18 cellular contexts compared by ENCODE assay signal in the genomic region with DNA sequence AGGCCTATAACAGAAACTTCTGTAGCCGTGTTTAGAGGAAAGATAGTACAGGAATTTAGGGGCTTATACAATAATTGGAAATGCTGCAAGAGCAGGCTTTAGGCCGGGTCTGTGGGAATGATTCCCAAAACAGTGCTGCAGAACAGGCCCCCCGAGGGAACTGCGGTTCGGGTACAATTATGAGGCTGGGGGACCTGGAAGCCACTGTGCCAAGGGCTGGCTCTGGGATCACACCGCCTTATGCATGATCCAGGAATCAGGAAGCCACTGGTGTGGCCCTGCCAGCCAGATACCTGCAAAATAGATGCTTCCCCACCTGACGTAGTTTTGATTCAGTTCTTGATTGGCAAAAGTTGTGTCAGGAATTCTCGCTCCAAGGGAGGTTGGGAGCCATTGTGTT. TPM values are rescaled to one million over a fixed set of nuclear protein-coding genes. Genes with fewer than 3 reads are reported as not detected.
A peak's percentile ranks its signal among the peaks of the same experiment; 100 is the strongest.
DNase-seq lines count a peak whose midpoint lies in the region; ATAC-seq and TF ChIP-seq lines count a peak whose summit lies in the region.
"Had no signal": no experiment of that assay in that cellular context is flagged by ENCODE, and none has a peak within 500 bp of the region (broad histone marks: within the 10 kb centered on the region; RNA-seq: fewer than 3 reads in every experiment).

No MANE protein-coding gene starts in this region.

- H3K9me3 ChIP-seq in cardiac muscle cell (ENCODE audit: low read depth) (no peaks in the 10 kb centered on the region), left ventricle myocardium inferior (replicated peaks) (no peaks in the 10 kb centered on the region), right cardiac atrium (ENCODE audit: control insufficient read depth, low read length) (no peaks in the 10 kb centered on the region), trophoblast cell (ENCODE audit: insufficient read depth, low read depth, low read length) (peaks cover 3% of the 10 kb centered on the region), prostate gland (no peaks in the 10 kb centered on the region)
- H3K9me3 ChIP-seq: A549 had no signal

- H2BK12ac ChIP-seq in trophoblast cell (ENCODE audit: low read length): no peak overlapping the region

- no peak for ATAC-seq in Right ventricle myocardium superior (ENCODE audit: poor library complexity)
- ATAC-seq in right cardiac atrium: no peak
- ATAC-seq: A549, HepG2 had no signal

- H3K4me3 ChIP-seq in cardiac muscle cell: no peak overlapping the region
- no peak overlapping the region for H3K4me3 ChIP-seq in left ventricle myocardium inferior
- H3K4me3 ChIP-seq in right cardiac atrium (ENCODE audit: low read length): no peak overlapping the region
- H3K4me3 ChIP-seq in trophoblast cell (ENCODE audit: low read depth, low read length): no peak overlapping the region
- no peak overlapping the region for H3K4me3 ChIP-seq in prostate gland
- H3K4me3 ChIP-seq: A549, BLaER1 had no signal

- no peak overlapping the region for H4K8ac ChIP-seq in trophoblast cell (ENCODE audit: low read depth, low read length)

- no peak overlapping the region for H4K91ac ChIP-seq in trophoblast cell (ENCODE audit: low read depth, low read length)

- H2BK120ac ChIP-seq in trophoblast cell (ENCODE audit: insufficient read depth, low read length, poor library complexity): no peak overlapping the region

- H3K4me2 ChIP-seq in trophoblast cell (ENCODE audit: low read length): no peak overlapping the region
- H3K4me2 ChIP-seq: A549, BLaER1 had no signal

- H3K23ac ChIP-seq in trophoblast cell (ENCODE audit: low read length): peak overlapping the region; percentile 74

- no peak overlapping the region for H2AK5ac ChIP-seq in trophoblast cell (ENCODE audit: low read length)

- H2AFZ ChIP-seq in trophoblast cell (ENCODE audit: insufficient read depth, low read length, poor library complexity): no peak overlapping the region

- no peak overlapping the region for H3K18ac ChIP-seq in trophoblast cell (ENCODE audit: low read length)

- H3K4me1 ChIP-seq in cardiac muscle cell (ENCODE audit: low read depth) (peaks cover 28% of the 10 kb centered on the region), left ventricle myocardium inferior (peaks cover 70% of the 10 kb centered on the region), right cardiac atrium (ENCODE audit: control insufficient read depth, insufficient read depth, low read length) (peaks cover 8% of the 10 kb centered on the region), trophoblast cell (ENCODE audit: control insufficient read depth in 1 of 2, insufficient read depth in 2 of 2, low read length in 2 of 2) (no peaks in the 10 kb centered on the region), prostate gland (replicated peaks) (no peaks in the 10 kb centered on the region)
- H3K4me1 ChIP-seq: A549 had no signal

- WGBS in right cardiac atrium: 87% methylated on average over 8 of the region's 8 CpGs
- WGBS in trophoblast cell (ENCODE audit: extremely low coverage, insufficient coverage, insufficient read length): no CpG with 5 or more reads among the region's 8 CpGs
- WGBS in prostate gland: 95% methylated on average over 8 of the region's 8 CpGs

- no peak overlapping the region for H2BK5ac ChIP-seq in trophoblast cell (ENCODE audit: low read depth, low read length, poor library complexity)

- intact Hi-C loops in Right ventricle myocardium superior (cut with DNase I): no loop called here
- intact Hi-C loops in left ventricle myocardium inferior (cut with micrococcal nuclease): no loop called here
- intact Hi-C loops in right cardiac atrium (cut with DNase I): no loop called here
- intact Hi-C loops in prostate gland (cut with DNase I): no loop called here

- TF ChIP-seq CTCF in cardiac muscle cell (IDR thresholded peaks at IDR 0.05; ENCODE audit: low read depth, low read length) (no peak), left ventricle myocardium inferior (IDR thresholded peaks at IDR 0.05; ENCODE audit: borderline replicate concordance) (no peak), prostate gland (IDR thresholded peaks at IDR 0.05) (no peak)

- no peak overlapping the region for H3K4ac ChIP-seq in trophoblast cell (ENCODE audit: low read depth, low read length)

- DNase-seq in cardiac muscle cell (ENCODE audit: low read depth in 1 of 2, low spot score in 1 of 2): no peak
- no peak for DNase-seq in Right ventricle myocardium superior
- no peak for DNase-seq in left ventricle myocardium inferior
- DNase-seq in right cardiac atrium: no peak
- DNase-seq in trophoblast cell: no peak
- DNase-seq in NCI-H146 (lab: John Stamatoyannopoulos, UW): no peak
- DNase-seq in prostate gland (ENCODE audit: low spot score): no peak
- DNase-seq in activated CD4-positive, alpha-beta T cell treated with anti-CD3 and anti-CD28 coated beads for 48 hours: no peak
- DNase-seq: CD4-positive, alpha-beta memory T cell; DMS153; DMS79; GDM1; H9 had no signal

- H3K79me2 ChIP-seq in trophoblast cell (ENCODE audit: control insufficient read depth, insufficient read depth, low read length, poor library complexity): no peaks in the 10 kb centered on the region

- no peak overlapping the region for H3K14ac ChIP-seq in trophoblast cell (ENCODE audit: low read length)

- H3K9ac ChIP-seq in trophoblast cell (ENCODE audit: low read length): no peak overlapping the region
- H3K9ac ChIP-seq: BLaER1 had no signal

- no peak overlapping the region for H4K12ac ChIP-seq in trophoblast cell (ENCODE audit: low read depth, low read length)

- no peak for TF ChIP-seq POLR2A in prostate gland (IDR thresholded peaks at IDR 0.05)

- H3K36me3 ChIP-seq in cardiac muscle cell (no peaks in the 10 kb centered on the region), left ventricle myocardium inferior (no peaks in the 10 kb centered on the region), trophoblast cell (ENCODE audit: control insufficient read depth in 1 of 2, insufficient read depth in 2 of 2, low read length in 2 of 2) (peaks cover 0 to 2% of the 10 kb centered on the region in 2 experiments), prostate gland (no peaks in the 10 kb centered on the region)
- H3K36me3 ChIP-seq: BLaER1 had no signal

- H3K27me3 ChIP-seq in cardiac muscle cell: no peaks in the 10 kb centered on the region
- no peaks in the 10 kb centered on the region for H3K27me3 ChIP-seq in left ventricle myocardium inferior (ENCODE audit: low read depth)
- no peaks in the 10 kb centered on the region for H3K27me3 ChIP-seq in right cardiac atrium (ENCODE audit: control insufficient read depth, insufficient read depth)
- no peaks in the 10 kb centered on the region for H3K27me3 ChIP-seq in trophoblast cell (ENCODE audit: insufficient read depth, low read length)
- H3K27me3 ChIP-seq in prostate gland (replicated peaks; ENCODE audit: insufficient read depth): no peaks in the 10 kb centered on the region
- H3K27me3 ChIP-seq: BLaER1 had no signal

- no peaks in the 10 kb centered on the region for H3K79me1 ChIP-seq in trophoblast cell (ENCODE audit: low read length)

- H3K27ac ChIP-seq in cardiac muscle cell: peak overlapping the region; percentile 62
- H3K27ac ChIP-seq in left ventricle myocardium inferior (replicated peaks): peak overlapping the region; percentile 88
- no peak overlapping the region for H3K27ac ChIP-seq in right cardiac atrium (ENCODE audit: low read length)
- no peak overlapping the region for H3K27ac ChIP-seq in trophoblast cell (ENCODE audit: low read depth, low read length)
- H3K27ac ChIP-seq in prostate gland: no peak overlapping the region
- H3K27ac ChIP-seq: 22Rv1, A549, BLaER1 had no signal

RNA-seq across cellular contexts. Expression of gene CACNA1C, which starts 55.4 kb away (rescaled TPM):
- total RNA-seq in cardiac muscle cell: 53.9 and 77.8 TPM in 2 replicates
- 30.4 and 40.8 TPM in 2 replicates for polyA plus RNA-seq in cardiac muscle cell
- 151 TPM for total RNA-seq in Right ventricle myocardium superior
- total RNA-seq in left ventricle myocardium inferior: 137 TPM
- 100 to 1,000 TPM; 111 to 163 (median 124) TPM for total RNA-seq in right cardiac atrium
- polyA plus RNA-seq in right cardiac atrium: 34.6 TPM
- polyA plus RNA-seq in trophoblast cell (2013): 6.8 and 7.3 TPM in 2 replicates
- 10 to 100 TPM in 1 of 2 donors, 1 to 10 TPM in 1; 8.1 to 18.2 TPM for total RNA-seq in prostate gland
- total RNA-seq: HepG2 had no signal
- polyA plus RNA-seq: A549, CD14-positive monocyte, HepG2 had no signal

Comparison
In these comparisons a context has a peak if more than half of its experiments do, and no peak if none do; other contexts are left out.
1. H3K27ac ChIP-seq: peak in cardiac muscle cell (single experiment) and left ventricle myocardium inferior (single experiment); none in right cardiac atrium (single experiment), trophoblast cell (single experiment) and prostate gland (0 of 2).